In genomic region chr16:3182608-3183444, GRCh38 we compare ENCODE assay signal across 8 cellular contexts. TPM values are rescaled to one million over a fixed set of nuclear protein-coding genes. Genes with fewer than 3 reads are reported as not detected.
DNase-seq lines count a peak whose midpoint lies in the region; ATAC-seq and TF ChIP-seq lines count a peak whose summit lies in the region.

No MANE protein-coding gene starts in this region.

- DNase-seq in D341Med (ENCODE audit: low spot score): peak; percentile 71
- peak; percentile 77 for DNase-seq in activated T-cell treated with anti-CD3 and anti-CD28 coated beads for 48 hours (ENCODE audit: low read depth)
- DNase-seq in fibroblast of villous mesenchyme (ENCODE audit: low read depth): peak; percentile 39
- no peak for DNase-seq in progenitor cell of endocrine pancreas (ENCODE audit: low spot score, unreplicated experiment)

- peak overlapping the region; percentile 71 for H3K4me3 Mint-ChIP-seq in progenitor cell of endocrine pancreas (ENCODE audit: low read depth)

- H3K9me3 Mint-ChIP-seq in progenitor cell of endocrine pancreas (ENCODE audit: low read depth): no peaks in the 10 kb centered on the region

- H3K27ac Mint-ChIP-seq in progenitor cell of endocrine pancreas: peak overlapping the region; percentile 95

- no peaks in the 10 kb centered on the region for H3K36me3 Mint-ChIP-seq in progenitor cell of endocrine pancreas (ENCODE audit: insufficient read depth)

- TF ChIP-seq CTCF in fibroblast of villous mesenchyme (IDR thresholded peaks at IDR 0.05; ENCODE audit: insufficient read depth, low read depth, low read length) (peak; percentile 26), progenitor cell of endocrine pancreas (IDR thresholded peaks at IDR 0.05; ENCODE audit: unreplicated experiment) (no peak)

- H3K27me3 Mint-ChIP-seq in progenitor cell of endocrine pancreas: peaks cover 92% of the 10 kb centered on the region

- H3K4me1 Mint-ChIP-seq in progenitor cell of endocrine pancreas (ENCODE audit: low read depth): peaks cover 4% of the 10 kb centered on the region

- no peak for TF ChIP-seq EP300 in Ishikawa (IDR thresholded peaks at IDR 0.05; ENCODE audit: borderline replicate concordance)

- TF ChIP-seq RAD21 in Ishikawa (IDR thresholded peaks at IDR 0.05; ENCODE audit: low read depth): peak; percentile 52

- H3K4me3 ChIP-seq in fibroblast of villous mesenchyme (ENCODE audit: low read depth, low read length): peak overlapping the region; percentile 64

- ATAC-seq in HG03095 (IDR thresholded peaks at IDR 0.05; ENCODE audit: unreplicated experiment) (no peak), GM19455 (IDR thresholded peaks at IDR 0.05; ENCODE audit: unreplicated experiment) (no peak), HG02973 (IDR thresholded peaks at IDR 0.05; ENCODE audit: unreplicated experiment) (no peak)

TF ChIP-seq in Ishikawa, 13 proteins besides CTCF, POLR2A, EP300 and RAD21:
- no peak for TF ChIP-seq CEBPB (IDR thresholded peaks at IDR 0.05)
- peak; percentile 91 for TF ChIP-seq TEAD4 (IDR thresholded peaks at IDR 0.05)
- no peak for TF ChIP-seq FOXM1 (IDR thresholded peaks at IDR 0.05; ENCODE audit: borderline replicate concordance, low read depth)
- no peak for TF ChIP-seq TAF1 (IDR thresholded peaks at IDR 0.05; ENCODE audit: low read depth)
- TF ChIP-seq REST (IDR thresholded peaks at IDR 0.05; ENCODE audit: low read depth): no peak
- no peak for TF ChIP-seq EGR1 (IDR thresholded peaks at IDR 0.05)
- peak; percentile 43 for TF ChIP-seq MAX (IDR thresholded peaks at IDR 0.05)
- TF ChIP-seq CREB1 (IDR thresholded peaks at IDR 0.05; ENCODE audit: low read depth): no peak
- TF ChIP-seq USF1 (IDR thresholded peaks at IDR 0.05): 0 out of 2 replicates have a peak, but pooled peaks have one; percentile 28
- 0 out of 2 replicates have a peak, but pooled peaks have one; percentile 37 for TF ChIP-seq ZBTB7A (IDR thresholded peaks at IDR 0.05; ENCODE audit: low read depth)
- TF ChIP-seq YY1 (IDR thresholded peaks at IDR 0.05; ENCODE audit: low read depth): no peak
- no peak for TF ChIP-seq NFIC (IDR thresholded peaks at IDR 0.05)
- no peak; the same call in 1 of the 2 replicates for TF ChIP-seq TCF12 (IDR thresholded peaks at IDR 0.05; ENCODE audit: low read depth)

RNA-seq across cellular contexts. Expression of gene OR1F1, which starts 5.2 kb away (rescaled TPM):
- under 0.01 and 0.43 TPM in 2 replicates for total RNA-seq in fibroblast of villous mesenchyme
- total RNA-seq in progenitor cell of endocrine pancreas: not detected in 2 replicates

RNA-seq across cellular contexts. Expression of gene ZNF213, which starts 48.0 kb away (rescaled TPM):
- total RNA-seq in fibroblast of villous mesenchyme: 3.5 and 5.5 TPM in 2 replicates
- total RNA-seq in progenitor cell of endocrine pancreas: 13.1 and 13.4 TPM in 2 replicates

RNA-seq across cellular contexts. Expression of gene ZNF200, which starts 52.1 kb away (rescaled TPM):
- 10.0 and 11.2 TPM in 2 replicates for total RNA-seq in fibroblast of villous mesenchyme
- total RNA-seq in progenitor cell of endocrine pancreas: 11.2 and 11.9 TPM in 2 replicates
